In genomic region chr19:11577451-11578341, GRCh38 we compare ENCODE assay signal across 8 cellular contexts. TPM values are rescaled to one million over a fixed set of nuclear protein-coding genes. Genes with fewer than 3 reads are reported as not detected.
DNase-seq lines count a peak whose midpoint lies in the region; ATAC-seq and TF ChIP-seq lines count a peak whose summit lies in the region.

Gene ACP5, minus strand, starts transcription at chr19:11577645. Its CDS starts 328 bp downstream, at chr19:11577317.

- peaks cover 0 to 3% of the 10 kb centered on the region in 2 donors for H3K4me1 ChIP-seq in ascending aorta

- H3K4me1 Mint-ChIP-seq in stimulated activated naive CD8-positive, alpha-beta T cell treated with anti-CD3 and anti-CD28 coated beads, Interleukin-15, amount 100 ng/mL, for 72 hours, result peaks cover 73% of the 10 kb centered on the region

- peak within 1 kb of the TSS in 1 of 2 donors; percentile 12 for H3K27ac ChIP-seq in ascending aorta

- H3K27me3 Mint-ChIP-seq in stimulated activated naive CD8-positive, alpha-beta T cell treated with anti-CD3 and anti-CD28 coated beads, Interleukin-15, amount 100 ng/mL, for 72 hours, result no peaks in the 10 kb centered on the region

- peak within 1 kb of the TSS; percentile 13 to 44 for H3K27ac Mint-ChIP-seq in stimulated activated naive CD8-positive, alpha-beta T cell treated with anti-CD3 and anti-CD28 coated beads, Interleukin-15, amount 100 ng/mL, for 72 hours

- H3K27me3 ChIP-seq in ascending aorta, result peaks cover 7% of the 10 kb centered on the region

- ATAC-seq in left colon (peak; percentile 15), HG02642 (IDR thresholded peaks at IDR 0.05; ENCODE audit: poor library complexity, unreplicated experiment) (no peak)
- no peak for ATAC-seq in stimulated activated naive CD8-positive, alpha-beta T cell treated with anti-CD3 and anti-CD28 coated beads, Interleukin-15, amount 100 ng/mL, for 72 hours

- DNase-seq in NCI-H1436 (lab: John Stamatoyannopoulos, UW) (peak; percentile 23), NCI-H1436 treated with DMSO at 0.1 percent for 48 hours (lab: John Stamatoyannopoulos, UW) (no peak), ascending aorta (ENCODE audit: low spot score in 2 of 2) (no peak), left colon (no peak), GM19238 (ENCODE audit: insufficient read length, low spot score) (no peak), medulla oblongata (ENCODE audit: extremely low spot score) (no peak)
- no peak for DNase-seq in stimulated activated naive CD8-positive, alpha-beta T cell treated with anti-CD3 and anti-CD28 coated beads, Interleukin-15, amount 100 ng/mL, for 72 hours

- peak within 1 kb of the TSS; percentile 26 to 57 for H3K4me3 ChIP-seq in ascending aorta

- H3K36me3 ChIP-seq in ascending aorta, result no peaks in the 10 kb centered on the region

- intact Hi-C loops in ascending aorta (cut with DNase I), result no loop called here
- intact Hi-C loops in left colon (cut with DNase I, micrococcal nuclease), result no loop called here

- H3K4me3 Mint-ChIP-seq in stimulated activated naive CD8-positive, alpha-beta T cell treated with anti-CD3 and anti-CD28 coated beads, Interleukin-15, amount 100 ng/mL, for 72 hours, result peak within 1 kb of the TSS; percentile 71 to 81

- H3K9me3 ChIP-seq in ascending aorta, result no peaks in the 10 kb centered on the region

- no peak for TF ChIP-seq CTCF in ascending aorta (IDR thresholded peaks at IDR 0.05)

- H3K9me3 Mint-ChIP-seq in stimulated activated naive CD8-positive, alpha-beta T cell treated with anti-CD3 and anti-CD28 coated beads, Interleukin-15, amount 100 ng/mL, for 72 hours, result no peaks in the 10 kb centered on the region

RNA-seq across cellular contexts. Expression of gene ACP5, which starts in this region (rescaled TPM):
- not detected for total RNA-seq in ascending aorta
- total RNA-seq in left colon, result 10 to 100 TPM; 22.6 to 26.8 TPM

Comparison
In these comparisons a context has a peak if more than half of its experiments do, and no peak if none do; other contexts are left out.
1. RNA of gene ACP5 (total RNA-seq): 22.6 to 26.8 TPM in left colon; not detected in ascending aorta (single experiment); every median in the first group is over 10 times any median in the second.